18 cellular contexts compared by ENCODE assay signal in the genomic region with DNA sequence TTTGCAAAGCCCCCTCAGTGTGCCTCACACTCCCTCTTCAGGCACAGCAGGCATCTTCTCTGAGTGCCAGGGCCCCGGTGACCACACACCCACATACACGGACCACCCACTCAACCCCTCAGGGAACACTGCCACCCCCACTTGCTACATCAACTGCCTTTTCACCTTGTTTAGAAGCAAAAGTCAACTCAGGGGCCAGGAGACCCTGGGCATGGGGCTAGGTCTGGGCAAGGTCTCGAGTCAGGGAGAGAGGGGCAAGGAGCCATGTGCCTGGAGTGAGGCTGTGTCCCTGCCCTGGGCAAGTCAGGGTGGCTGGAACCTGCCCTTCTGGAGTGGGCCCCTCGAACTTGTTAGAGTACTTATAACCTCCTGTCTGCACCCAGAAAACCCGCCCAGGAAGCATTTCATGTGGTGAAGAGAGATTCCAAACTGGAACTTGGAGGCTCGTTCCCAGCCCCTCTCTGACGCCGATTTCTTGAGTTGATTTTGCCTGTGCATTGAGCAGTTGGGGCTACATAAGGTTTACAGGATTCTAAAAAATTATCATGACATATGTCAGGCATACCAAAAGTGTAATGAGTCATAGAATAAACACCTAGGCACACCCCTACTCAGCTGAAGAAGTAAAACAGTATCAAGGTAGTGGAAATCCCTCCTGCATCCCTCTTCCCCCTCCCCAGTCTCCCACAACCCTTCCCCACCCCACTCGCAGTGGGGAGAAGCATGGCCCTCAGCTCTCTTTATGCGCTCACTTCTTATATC.
DNase-seq lines count a peak whose midpoint lies in the region; ATAC-seq and TF ChIP-seq lines count a peak whose summit lies in the region.
"Had no signal": no experiment of that assay in that cellular context is flagged by ENCODE, and none has a peak within 500 bp of the region (broad histone marks: within the 10 kb centered on the region; RNA-seq: fewer than 3 reads in every experiment).

No MANE protein-coding gene starts in this region.

- peaks cover 34% of the 10 kb centered on the region for H3K4me1 Mint-ChIP-seq in Calu3 (ENCODE audit: low read depth, unreplicated experiment)
- H3K4me1 Mint-ChIP-seq in chondrocyte (ENCODE audit: low read depth): peaks cover 6% of the 10 kb centered on the region
- H3K4me1 Mint-ChIP-seq: WTC11 had no signal

- DNase-seq in NCI-H2171 treated with DMSO at 0.1 percent for 48 hours (lab: John Stamatoyannopoulos, UW): peak; percentile 69
- no peak for DNase-seq in NCI-H2171 (lab: John Stamatoyannopoulos, UW)
- DNase-seq in Calu3: no peak
- DNase-seq in chondrocyte (ENCODE audit: low spot score): peak; percentile 38
- DNase-seq in mesenteric fat pad (ENCODE audit: low spot score): peak; percentile 82
- no peak for DNase-seq in DMS153 treated with DMSO at 0.1 percent for 48 hours (lab: John Stamatoyannopoulos, UW; ENCODE audit: unreplicated experiment)
- DNase-seq in NCI-H128 (lab: John Stamatoyannopoulos, UW; ENCODE audit: unreplicated experiment): no peak
- DNase-seq: 8988T; activated naive CD4-positive, alpha-beta T cell treated with anti-CD3 and anti-CD28 coated beads for 36 hours; BE2C; NCI-H2029 treated with DMSO at 0.1 percent for 48 hours; NCI-H510A; SIG-M5; stimulated activated CD4-positive, alpha-beta T cell treated with anti-CD3 and anti-CD28 coated beads, Interleukin-2, amount 100 ng/mL, for 48 hours had no signal

- H3K36me3 Mint-ChIP-seq in Calu3 (ENCODE audit: insufficient read depth, unreplicated experiment) (peaks cover 27% of the 10 kb centered on the region), chondrocyte (ENCODE audit: low read depth) (no peaks in the 10 kb centered on the region)

- no peaks in the 10 kb centered on the region for H3K27me3 Mint-ChIP-seq in Calu3 (ENCODE audit: unreplicated experiment)
- peaks cover 2% of the 10 kb centered on the region for H3K27me3 Mint-ChIP-seq in chondrocyte (ENCODE audit: low read depth)

- H3K9me3 Mint-ChIP-seq in Calu3 (ENCODE audit: low read depth, unreplicated experiment): peaks cover 9% of the 10 kb centered on the region
- H3K9me3 Mint-ChIP-seq in chondrocyte (ENCODE audit: low read depth): peaks cover 14% of the 10 kb centered on the region

- TF ChIP-seq CTCF in Calu3 (IDR thresholded peaks at IDR 0.05; ENCODE audit: unreplicated experiment) (no peak), chondrocyte (IDR thresholded peaks at IDR 0.05) (no peak)

- no TSS peak for BruUV-seq in Calu3 (replicated peaks; lab: Mats Ljungman, UMichigan)

- CTCF ChIA-PET in Calu3 (lab: Charles Lee): no interaction called here

- no peak overlapping the region for H3K4me3 Mint-ChIP-seq in Calu3 (ENCODE audit: low read depth, unreplicated experiment)
- H3K4me3 Mint-ChIP-seq in chondrocyte (ENCODE audit: unreplicated experiment): no peak overlapping the region
- H3K4me3 Mint-ChIP-seq: activated naive CD4-positive, alpha-beta T cell treated with anti-CD3 and anti-CD28 coated beads for 36 hours; WTC11 had no signal

- intact Hi-C loops in Calu3 (cut with micrococcal nuclease; ENCODE audit: unreplicated experiment): no loop called here

- ATAC-seq in GM21737 (IDR thresholded peaks at IDR 0.05; ENCODE audit: unreplicated experiment): no peak
- ATAC-seq: K562, pancreas, WTC11 had no signal

- H3K27ac Mint-ChIP-seq in Calu3 (ENCODE audit: unreplicated experiment): peak overlapping the region; percentile 8
- H3K27ac Mint-ChIP-seq in chondrocyte (ENCODE audit: unreplicated experiment): no peak overlapping the region
- H3K27ac Mint-ChIP-seq: activated naive CD4-positive, alpha-beta T cell treated with anti-CD3 and anti-CD28 coated beads for 36 hours; WTC11 had no signal

Comparison
In these comparisons a context has a peak if more than half of its experiments do, and no peak if none do; other contexts are left out.
1. DNase-seq: peak in NCI-H2171 treated with DMSO at 0.1 percent for 48 hours (single experiment), chondrocyte (single experiment) and mesenteric fat pad (single experiment); none in NCI-H2171 (single experiment), Calu3 (single experiment), DMS153 treated with DMSO at 0.1 percent for 48 hours (single experiment) and NCI-H128 (single experiment).